ENCODE assay signal across 2 cellular contexts in the genomic region with DNA sequence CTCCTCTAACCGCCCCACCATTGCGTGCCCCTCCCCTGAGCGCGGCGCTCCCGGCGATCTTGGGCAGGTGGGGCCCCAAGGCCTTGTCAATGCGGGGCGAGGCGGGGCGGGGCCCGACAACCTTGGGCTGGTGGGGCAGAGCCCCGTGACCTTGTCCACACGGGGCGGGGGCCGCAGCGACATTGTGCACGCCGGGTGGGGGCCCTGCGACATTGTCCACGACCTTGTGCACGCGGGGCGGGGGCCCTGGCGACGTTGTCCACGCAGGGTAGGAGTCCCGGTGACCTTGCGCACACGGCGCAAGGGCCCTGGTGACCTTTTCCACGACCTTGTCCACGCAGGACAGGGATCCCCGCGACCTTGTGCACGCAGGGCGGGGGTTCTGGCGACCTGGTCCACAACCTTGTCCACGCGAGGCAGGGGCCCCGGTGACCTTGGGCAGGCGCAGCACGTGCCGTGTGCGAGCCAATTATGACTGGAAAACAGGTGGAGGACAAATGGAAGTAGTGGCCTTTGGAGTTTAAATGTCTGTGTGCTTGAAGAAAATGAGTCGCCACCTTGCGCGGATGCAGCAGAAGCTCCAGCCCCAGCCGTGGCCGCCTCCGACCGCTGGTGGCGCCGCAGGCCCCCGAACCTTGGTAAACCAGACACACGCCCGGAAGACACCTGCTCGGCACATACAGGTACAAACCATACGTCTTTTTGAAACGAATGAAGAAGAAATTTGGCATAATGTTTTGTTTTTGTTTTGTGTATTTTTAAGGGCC.
TF ChIP-seq lines count a peak whose summit lies in the region.

No MANE protein-coding gene starts in this region.

TF ChIP-seq in SK-N-SH, 30 proteins besides CTCF, POLR2A, EP300 and RAD21 (continued from another document):
- TF ChIP-seq, protein P1, sequence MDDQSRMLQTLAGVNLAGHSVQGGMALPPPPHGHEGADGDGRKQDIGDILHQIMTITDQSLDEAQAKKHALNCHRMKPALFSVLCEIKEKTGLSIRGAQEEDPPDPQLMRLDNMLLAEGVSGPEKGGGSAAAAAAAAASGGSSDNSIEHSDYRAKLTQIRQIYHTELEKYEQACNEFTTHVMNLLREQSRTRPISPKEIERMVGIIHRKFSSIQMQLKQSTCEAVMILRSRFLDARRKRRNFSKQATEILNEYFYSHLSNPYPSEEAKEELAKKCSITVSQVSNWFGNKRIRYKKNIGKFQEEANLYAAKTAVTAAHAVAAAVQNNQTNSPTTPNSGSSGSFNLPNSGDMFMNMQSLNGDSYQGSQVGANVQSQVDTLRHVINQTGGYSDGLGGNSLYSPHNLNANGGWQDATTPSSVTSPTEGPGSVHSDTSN (IDR thresholded peaks at IDR 0.05), result no peak
- TF ChIP-seq GABPA (IDR thresholded peaks at IDR 0.05; ENCODE audit: low read depth), result no peak
- no peak for TF ChIP-seq JUND (IDR thresholded peaks at IDR 0.05)
- TF ChIP-seq, protein P2, sequence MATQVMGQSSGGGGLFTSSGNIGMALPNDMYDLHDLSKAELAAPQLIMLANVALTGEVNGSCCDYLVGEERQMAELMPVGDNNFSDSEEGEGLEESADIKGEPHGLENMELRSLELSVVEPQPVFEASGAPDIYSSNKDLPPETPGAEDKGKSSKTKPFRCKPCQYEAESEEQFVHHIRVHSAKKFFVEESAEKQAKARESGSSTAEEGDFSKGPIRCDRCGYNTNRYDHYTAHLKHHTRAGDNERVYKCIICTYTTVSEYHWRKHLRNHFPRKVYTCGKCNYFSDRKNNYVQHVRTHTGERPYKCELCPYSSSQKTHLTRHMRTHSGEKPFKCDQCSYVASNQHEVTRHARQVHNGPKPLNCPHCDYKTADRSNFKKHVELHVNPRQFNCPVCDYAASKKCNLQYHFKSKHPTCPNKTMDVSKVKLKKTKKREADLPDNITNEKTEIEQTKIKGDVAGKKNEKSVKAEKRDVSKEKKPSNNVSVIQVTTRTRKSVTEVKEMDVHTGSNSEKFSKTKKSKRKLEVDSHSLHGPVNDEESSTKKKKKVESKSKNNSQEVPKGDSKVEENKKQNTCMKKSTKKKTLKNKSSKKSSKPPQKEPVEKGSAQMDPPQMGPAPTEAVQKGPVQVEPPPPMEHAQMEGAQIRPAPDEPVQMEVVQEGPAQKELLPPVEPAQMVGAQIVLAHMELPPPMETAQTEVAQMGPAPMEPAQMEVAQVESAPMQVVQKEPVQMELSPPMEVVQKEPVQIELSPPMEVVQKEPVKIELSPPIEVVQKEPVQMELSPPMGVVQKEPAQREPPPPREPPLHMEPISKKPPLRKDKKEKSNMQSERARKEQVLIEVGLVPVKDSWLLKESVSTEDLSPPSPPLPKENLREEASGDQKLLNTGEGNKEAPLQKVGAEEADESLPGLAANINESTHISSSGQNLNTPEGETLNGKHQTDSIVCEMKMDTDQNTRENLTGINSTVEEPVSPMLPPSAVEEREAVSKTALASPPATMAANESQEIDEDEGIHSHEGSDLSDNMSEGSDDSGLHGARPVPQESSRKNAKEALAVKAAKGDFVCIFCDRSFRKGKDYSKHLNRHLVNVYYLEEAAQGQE (IDR thresholded peaks at IDR 0.05; ENCODE audit: low read depth, low read length), result no peak
- no peak for TF ChIP-seq RFX5 (IDR thresholded peaks at IDR 0.05; ENCODE audit: low read length)
- TF ChIP-seq, protein P3, sequence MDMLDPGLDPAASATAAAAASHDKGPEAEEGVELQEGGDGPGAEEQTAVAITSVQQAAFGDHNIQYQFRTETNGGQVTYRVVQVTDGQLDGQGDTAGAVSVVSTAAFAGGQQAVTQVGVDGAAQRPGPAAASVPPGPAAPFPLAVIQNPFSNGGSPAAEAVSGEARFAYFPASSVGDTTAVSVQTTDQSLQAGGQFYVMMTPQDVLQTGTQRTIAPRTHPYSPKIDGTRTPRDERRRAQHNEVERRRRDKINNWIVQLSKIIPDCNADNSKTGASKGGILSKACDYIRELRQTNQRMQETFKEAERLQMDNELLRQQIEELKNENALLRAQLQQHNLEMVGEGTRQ (IDR thresholded peaks at IDR 0.05; ENCODE audit: borderline replicate concordance, low read depth, low read length), result no peak

TF ChIP-seq in SK-N-SH treated with all-trans-retinoic acid at 6 μM for 48 hours, 23 proteins besides CTCF, POLR2A, EP300 and RAD21 (continued from another document):
- TF ChIP-seq, protein P4, sequence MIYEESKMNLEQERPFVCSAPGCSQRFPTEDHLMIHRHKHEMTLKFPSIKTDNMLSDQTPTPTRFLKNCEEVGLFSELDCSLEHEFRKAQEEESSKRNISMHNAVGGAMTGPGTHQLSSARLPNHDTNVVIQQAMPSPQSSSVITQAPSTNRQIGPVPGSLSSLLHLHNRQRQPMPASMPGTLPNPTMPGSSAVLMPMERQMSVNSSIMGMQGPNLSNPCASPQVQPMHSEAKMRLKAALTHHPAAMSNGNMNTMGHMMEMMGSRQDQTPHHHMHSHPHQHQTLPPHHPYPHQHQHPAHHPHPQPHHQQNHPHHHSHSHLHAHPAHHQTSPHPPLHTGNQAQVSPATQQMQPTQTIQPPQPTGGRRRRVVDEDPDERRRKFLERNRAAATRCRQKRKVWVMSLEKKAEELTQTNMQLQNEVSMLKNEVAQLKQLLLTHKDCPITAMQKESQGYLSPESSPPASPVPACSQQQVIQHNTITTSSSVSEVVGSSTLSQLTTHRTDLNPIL (CRISPR knock-in tag; IDR thresholded peaks at IDR 0.05; ENCODE audit: low read depth), result no peak
- no peak for TF ChIP-seq GLIS3 (CRISPR knock-in tag; IDR thresholded peaks at IDR 0.05)
- no peak for TF ChIP-seq TCF4 (CRISPR knock-in tag; IDR thresholded peaks at IDR 0.05; ENCODE audit: borderline replicate concordance)
- TF ChIP-seq OSR1 (CRISPR knock-in tag; IDR thresholded peaks at IDR 0.05), result no peak
- TF ChIP-seq, protein P5, sequence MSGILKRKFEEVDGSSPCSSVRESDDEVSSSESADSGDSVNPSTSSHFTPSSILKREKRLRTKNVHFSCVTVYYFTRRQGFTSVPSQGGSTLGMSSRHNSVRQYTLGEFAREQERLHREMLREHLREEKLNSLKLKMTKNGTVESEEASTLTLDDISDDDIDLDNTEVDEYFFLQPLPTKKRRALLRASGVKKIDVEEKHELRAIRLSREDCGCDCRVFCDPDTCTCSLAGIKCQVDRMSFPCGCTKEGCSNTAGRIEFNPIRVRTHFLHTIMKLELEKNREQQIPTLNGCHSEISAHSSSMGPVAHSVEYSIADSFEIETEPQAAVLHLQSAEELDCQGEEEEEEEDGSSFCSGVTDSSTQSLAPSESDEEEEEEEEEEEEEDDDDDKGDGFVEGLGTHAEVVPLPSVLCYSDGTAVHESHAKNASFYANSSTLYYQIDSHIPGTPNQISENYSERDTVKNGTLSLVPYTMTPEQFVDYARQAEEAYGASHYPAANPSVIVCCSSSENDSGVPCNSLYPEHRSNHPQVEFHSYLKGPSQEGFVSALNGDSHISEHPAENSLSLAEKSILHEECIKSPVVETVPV (CRISPR knock-in tag; IDR thresholded peaks at IDR 0.05), result no peak
- no peak for TF ChIP-seq ZFP3 (CRISPR knock-in tag; IDR thresholded peaks at IDR 0.05)
